ENCODE assay signal across 9 cellular contexts in the genomic region with DNA sequence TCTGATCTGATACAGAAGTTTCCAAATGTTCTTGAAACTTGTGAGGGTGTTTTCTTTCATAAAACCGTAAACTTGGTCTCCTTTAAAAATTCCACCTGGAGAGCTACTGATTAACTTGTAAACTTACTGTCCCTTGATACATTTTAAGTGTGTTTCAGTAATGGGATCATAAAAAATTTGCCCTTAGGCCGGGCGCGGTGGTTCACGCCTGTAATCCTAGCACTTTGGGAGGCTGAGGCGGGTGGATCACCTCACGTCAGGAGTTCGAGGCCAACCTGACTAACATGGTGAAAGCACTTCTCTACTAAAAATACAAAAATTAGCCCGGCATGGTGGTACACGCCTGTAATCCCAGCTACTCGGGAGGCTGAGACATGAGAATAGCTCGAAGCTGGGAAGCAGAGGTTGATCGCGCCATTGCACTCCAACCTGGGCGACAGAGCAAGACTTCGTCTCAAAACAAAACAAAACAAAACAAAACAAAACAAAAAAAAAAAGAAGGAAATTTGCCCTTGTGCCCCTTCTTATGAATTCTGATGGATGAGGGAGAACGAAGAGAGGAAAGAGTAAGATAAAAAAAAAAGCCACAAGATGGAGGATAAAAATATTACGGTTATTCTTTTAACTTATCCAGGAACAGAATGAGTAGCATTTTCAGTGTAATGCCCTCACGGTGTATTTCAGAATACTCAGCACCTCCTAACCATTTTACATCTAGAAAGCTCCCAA. TPM values are rescaled to one million over a fixed set of nuclear protein-coding genes. Genes with fewer than 3 reads are reported as not detected.
A peak's percentile ranks its signal among the peaks of the same experiment; 100 is the strongest.
DNase-seq lines count a peak whose midpoint lies in the region; FAIRE-seq and TF ChIP-seq lines count a peak whose summit lies in the region.
"Had no signal": no experiment of that assay in that cellular context is flagged by ENCODE, and none has a peak within 500 bp of the region (broad histone marks: within the 10 kb centered on the region; RNA-seq: fewer than 3 reads in every experiment).

No MANE protein-coding gene starts in this region.

- no peak for TF ChIP-seq POLR2A in H54 (IDR thresholded peaks at IDR 0.05; ENCODE audit: low read depth, low read length)

- no peaks in the 10 kb centered on the region for H3K9me3 Mint-ChIP-seq in T-helper 1 cell treated with Interleukin-12 subunit alpha and Interleukin-12 subunit beta and Interleukin-4 antibody, amounts not matched to agents 30 μg/mL and 1 μg/mL, for 36 hours
- no peaks in the 10 kb centered on the region for H3K9me3 Mint-ChIP-seq in activated T-helper 2 cell treated with anti-CD3 and anti-CD28 coated beads, Interferon-gamma antibody, Interleukin-2, Interleukin-4, amounts not matched to agents 10 μg/mL and 5 μg/mL and 100 μg/mL, durations not matched to agents 14 hours and 24 hours and 36 hours

- DNase-seq in T-helper 1 cell (no peak), kidney tubule cell (ENCODE audit: low spot score) (peak; percentile 5), AML-193 (lab: John Stamatoyannopoulos, UW) (no peak), H54 (ENCODE audit: insufficient read length, low spot score) (no peak)
- no peak for DNase-seq in activated T-helper 2 cell treated with anti-CD3 and anti-CD28 coated beads, Interferon-gamma antibody, Interleukin-2, Interleukin-4, amounts not matched to agents 10 μg/mL and 5 μg/mL and 100 μg/mL, durations not matched to agents 14 hours and 24 hours and 36 hours (ENCODE audit: low spot score)
- no peak for DNase-seq in stimulated activated CD4-positive, alpha-beta T cell treated with anti-CD3 and anti-CD28 coated beads, Interleukin-4, amount 100 ng/mL, for 4 hours

- H3K4me3 Mint-ChIP-seq in T-helper 1 cell treated with Interleukin-12 subunit alpha and Interleukin-12 subunit beta and Interleukin-4 antibody, amounts not matched to agents 30 μg/mL and 1 μg/mL, for 36 hours, result peak overlapping the region; percentile 64
- peak overlapping the region; percentile 54 for H3K4me3 Mint-ChIP-seq in activated T-helper 2 cell treated with anti-CD3 and anti-CD28 coated beads, Interferon-gamma antibody, Interleukin-2, Interleukin-4, amounts not matched to agents 10 μg/mL and 5 μg/mL and 100 μg/mL, durations not matched to agents 14 hours and 24 hours and 36 hours (ENCODE audit: low read depth)

- no peak overlapping the region for H3K27ac ChIP-seq in stomach smooth muscle (ENCODE audit: low read length)
- H3K27ac ChIP-seq: 22Rv1 had no signal

- peaks cover 41% of the 10 kb centered on the region for H3K4me1 Mint-ChIP-seq in T-helper 1 cell treated with Interleukin-12 subunit alpha and Interleukin-12 subunit beta and Interleukin-4 antibody, amounts not matched to agents 30 μg/mL and 1 μg/mL, for 36 hours (ENCODE audit: low read depth)
- H3K4me1 Mint-ChIP-seq in activated T-helper 2 cell treated with anti-CD3 and anti-CD28 coated beads, Interferon-gamma antibody, Interleukin-2, Interleukin-4, amounts not matched to agents 10 μg/mL and 5 μg/mL and 100 μg/mL, durations not matched to agents 14 hours and 24 hours and 36 hours (ENCODE audit: low read depth), result peaks cover 48% of the 10 kb centered on the region

- H3K27ac Mint-ChIP-seq in T-helper 1 cell treated with Interleukin-12 subunit alpha and Interleukin-12 subunit beta and Interleukin-4 antibody, amounts not matched to agents 30 μg/mL and 1 μg/mL, for 36 hours, result peak overlapping the region; percentile 65
- peak overlapping the region; percentile 64 for H3K27ac Mint-ChIP-seq in activated T-helper 2 cell treated with anti-CD3 and anti-CD28 coated beads, Interferon-gamma antibody, Interleukin-2, Interleukin-4, amounts not matched to agents 10 μg/mL and 5 μg/mL and 100 μg/mL, durations not matched to agents 14 hours and 24 hours and 36 hours

- no peaks in the 10 kb centered on the region for H3K4me1 ChIP-seq in stomach smooth muscle (ENCODE audit: control insufficient read depth, insufficient read depth, low read length)

- H3K9me3 ChIP-seq in stomach smooth muscle (ENCODE audit: control insufficient read depth in 2 of 2, low read length in 2 of 2), result no peaks in the 10 kb centered on the region

- no peaks in the 10 kb centered on the region for H3K36me3 ChIP-seq in stomach smooth muscle (ENCODE audit: control insufficient read depth in 2 of 2, insufficient read depth in 2 of 2, low read length in 2 of 2)

- no peaks in the 10 kb centered on the region for H3K27me3 ChIP-seq in stomach smooth muscle (ENCODE audit: control insufficient read depth in 1 of 2, insufficient read depth in 2 of 2, low read length in 2 of 2)

- peaks cover 2% of the 10 kb centered on the region for H3K36me3 Mint-ChIP-seq in T-helper 1 cell treated with Interleukin-12 subunit alpha and Interleukin-12 subunit beta and Interleukin-4 antibody, amounts not matched to agents 30 μg/mL and 1 μg/mL, for 36 hours (ENCODE audit: low read depth)
- no peaks in the 10 kb centered on the region for H3K36me3 Mint-ChIP-seq in activated T-helper 2 cell treated with anti-CD3 and anti-CD28 coated beads, Interferon-gamma antibody, Interleukin-2, Interleukin-4, amounts not matched to agents 10 μg/mL and 5 μg/mL and 100 μg/mL, durations not matched to agents 14 hours and 24 hours and 36 hours (ENCODE audit: low read depth)

- peaks cover 23% of the 10 kb centered on the region for H3K27me3 Mint-ChIP-seq in T-helper 1 cell treated with Interleukin-12 subunit alpha and Interleukin-12 subunit beta and Interleukin-4 antibody, amounts not matched to agents 30 μg/mL and 1 μg/mL, for 36 hours (ENCODE audit: low read depth)
- H3K27me3 Mint-ChIP-seq in activated T-helper 2 cell treated with anti-CD3 and anti-CD28 coated beads, Interferon-gamma antibody, Interleukin-2, Interleukin-4, amounts not matched to agents 10 μg/mL and 5 μg/mL and 100 μg/mL, durations not matched to agents 14 hours and 24 hours and 36 hours (ENCODE audit: low read depth), result peaks cover 15% of the 10 kb centered on the region

- peak overlapping the region; percentile 74 to 76 for H3K4me3 ChIP-seq in stomach smooth muscle (ENCODE audit: low read length in 2 of 2)

- no peak for FAIRE-seq in H54 (lab: Jason Lieb, UNC)

- H3K9ac ChIP-seq in stomach smooth muscle (ENCODE audit: low read length in 2 of 2), result peak overlapping the region; percentile 60 to 74

- intact Hi-C loops in activated T-helper 2 cell treated with anti-CD3 and anti-CD28 coated beads, Interferon-gamma antibody, Interleukin-2, Interleukin-4, amounts not matched to agents 10 μg/mL and 5 μg/mL and 100 μg/mL, durations not matched to agents 14 hours and 24 hours and 36 hours (cut with micrococcal nuclease), result no loop called here

RNA-seq across cellular contexts. Expression of gene AP4E1, which starts 32.1 kb away (rescaled TPM):
- total RNA-seq in activated T-helper 2 cell treated with anti-CD3 and anti-CD28 coated beads, Interferon-gamma antibody, Interleukin-2, Interleukin-4, amounts not matched to agents 10 μg/mL and 5 μg/mL and 100 μg/mL, durations not matched to agents 14 hours and 24 hours and 36 hours, result 16.7 and 17.9 TPM in 2 replicates
